In the genomic region with DNA sequence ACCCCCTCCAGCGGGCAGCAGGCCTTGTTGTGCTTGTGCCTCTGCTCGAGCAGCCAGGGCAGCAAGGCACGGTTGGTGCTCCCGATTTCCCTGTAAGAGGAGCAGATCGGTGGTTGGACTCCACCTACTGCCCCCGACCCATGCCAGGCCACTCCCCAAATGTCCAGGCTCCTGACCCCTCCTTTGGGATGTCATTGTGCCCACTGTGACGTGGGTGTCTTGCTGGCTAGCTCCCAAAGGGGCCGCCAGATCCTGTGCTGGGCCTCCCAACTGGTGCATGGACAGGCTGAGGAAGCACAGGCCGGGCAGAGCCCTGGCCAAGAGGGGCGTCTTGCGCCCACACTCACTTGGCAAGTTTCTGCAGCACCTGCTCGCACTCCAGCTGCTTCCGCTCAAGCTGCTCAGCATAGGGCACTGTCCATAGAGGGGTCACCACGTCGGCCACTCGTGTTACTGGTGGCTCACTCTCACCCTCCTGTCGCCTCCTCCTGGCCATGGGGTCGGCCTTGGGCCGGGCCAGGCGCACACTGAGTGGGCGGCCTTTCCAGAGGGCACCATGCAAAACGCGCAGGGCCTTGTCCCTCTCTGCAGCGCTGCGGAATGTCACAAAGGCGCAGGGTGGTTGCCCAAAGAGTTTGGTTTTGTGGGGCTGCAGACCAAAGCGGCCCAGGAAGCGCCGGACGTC, we compare ENCODE assay signal across 8 cellular contexts. TPM values are rescaled to one million over a fixed set of nuclear protein-coding genes. Genes with fewer than 3 reads are reported as not detected.
DNase-seq lines count a peak whose midpoint lies in the region; ATAC-seq, FAIRE-seq and TF ChIP-seq lines count a peak whose summit lies in the region.

Gene RANBP1, plus strand, starts transcription at position 414 of the 685 bp plus-strand sequence. Its CDS starts 81 bp downstream, at position 495.

- H3K9me2 ChIP-seq in GM23338 (ENCODE audit: insufficient read depth): no peaks in the 10 kb centered on the region

- intact Hi-C loops in activated B cell treated with CpG ODN at 0.5 μM for 24 hours (cut with micrococcal nuclease): loop anchor here (2.0 to 5.0 kb wide), 5 partner anchors 79 to 887 kb away; partner anchors contain the start of genes MED15, TANGO2 and THAP7

- H3K36me3 ChIP-seq in GM23338 (ENCODE audit: insufficient read depth) (peaks cover 21% of the 10 kb centered on the region), cardiac muscle cell (peaks cover 15% of the 10 kb centered on the region)

- H3K27me3 Mint-ChIP-seq in GM23338 (ENCODE audit: insufficient read depth, low read depth, poor library complexity) (peaks cover 37% of the 10 kb centered on the region), activated B cell treated with CpG ODN at 0.5 μM for 24 hours (no peaks in the 10 kb centered on the region)

- peak; percentile 21 for DNase-seq in GM23338 (ENCODE audit: low spot score)
- DNase-seq in activated B cell treated with CpG ODN at 0.5 μM for 24 hours: no peak
- no peak for DNase-seq in cardiac muscle cell (ENCODE audit: low read depth in 1 of 2, low spot score in 1 of 2)
- no peak for DNase-seq in pulmonary artery endothelial cell (ENCODE audit: low read depth, low spot score)
- DNase-seq in GM13977 (ENCODE audit: low spot score): no peak
- no peak for DNase-seq in NCI-H1417 (lab: John Stamatoyannopoulos, UW)
- DNase-seq in H54 (ENCODE audit: insufficient read length, low spot score): no peak

- H3K27ac ChIP-seq in GM23338 (ENCODE audit: low read depth) (peak within 1 kb of the TSS; percentile 74; the same call in 1 of the 2 replicates), cardiac muscle cell (peak within 1 kb of the TSS; percentile 82)

- CTCF ChIA-PET in activated B cell treated with CpG ODN at 0.5 μM for 24 hours (lab: Charles Lee): no interaction called here

- TF ChIP-seq POLR2A in H54 (IDR thresholded peaks at IDR 0.05; ENCODE audit: low read depth, low read length): no peak

- TF ChIP-seq CTCF in GM23338 (conservative IDR thresholded peaks at IDR 0.05; ENCODE audit: low read depth in 2 of 2) (0 out of 4 replicates have a peak, but pooled peaks of 1 of the 2 experiments have one; percentile 16), activated B cell treated with CpG ODN at 0.5 μM for 24 hours (IDR thresholded peaks at IDR 0.05) (no peak), cardiac muscle cell (IDR thresholded peaks at IDR 0.05; ENCODE audit: low read depth, low read length) (no peak), GM13977 (IDR thresholded peaks at IDR 0.05; ENCODE audit: extremely low read depth, insufficient read depth, missing control alignments) (no peak)

- H3K4me3 Mint-ChIP-seq in GM23338: peak within 1 kb of the TSS; percentile 90
- peak within 1 kb of the TSS; percentile 91 for H3K4me3 Mint-ChIP-seq in activated B cell treated with CpG ODN at 0.5 μM for 24 hours

- POLR2A ChIA-PET in activated B cell treated with CpG ODN at 0.5 μM for 24 hours (lab: Charles Lee): interaction anchor here (1.2 to 1.9 kb wide), 3 partner anchors 22 to 887 kb away, joined by 3 to 5 read pairs (median 4); partner anchors contain the start of genes COMT and TXNRD2

- H3K36me3 Mint-ChIP-seq in GM23338 (ENCODE audit: low read depth) (peaks cover 57% of the 10 kb centered on the region), activated B cell treated with CpG ODN at 0.5 μM for 24 hours (ENCODE audit: low read depth) (peaks cover 53% of the 10 kb centered on the region)

- H3K27me3 ChIP-seq in GM23338 (ENCODE audit: insufficient read depth): no peaks in the 10 kb centered on the region
- no peaks in the 10 kb centered on the region for H3K27me3 ChIP-seq in cardiac muscle cell

- peaks cover 16% of the 10 kb centered on the region for H3K4me1 ChIP-seq in GM23338 (ENCODE audit: insufficient read depth)
- H3K4me1 ChIP-seq in cardiac muscle cell (ENCODE audit: low read depth): peaks cover 10% of the 10 kb centered on the region

- peaks cover 48% of the 10 kb centered on the region for H3K79me2 ChIP-seq in GM23338 (replicated peaks; ENCODE audit: insufficient read depth)

- peaks cover 13% of the 10 kb centered on the region for H3F3A ChIP-seq in GM23338 (replicated peaks; ENCODE audit: low read depth)

- H3K9me3 Mint-ChIP-seq in GM23338 (no peaks in the 10 kb centered on the region), activated B cell treated with CpG ODN at 0.5 μM for 24 hours (no peaks in the 10 kb centered on the region)

- no peak; the same call in 1 of the 3 replicates for ATAC-seq in GM23338
- ATAC-seq in activated B cell treated with CpG ODN at 0.5 μM for 24 hours (ENCODE audit: low read depth): no peak
- ATAC-seq in HG03460 (IDR thresholded peaks at IDR 0.05; ENCODE audit: unreplicated experiment): no peak

- H3K4me3 ChIP-seq in GM23338: peak within 1 kb of the TSS; percentile 98
- peak within 1 kb of the TSS; percentile 85 for H3K4me3 ChIP-seq in cardiac muscle cell

- H3K4me2 ChIP-seq in GM23338: peak within 1 kb of the TSS; percentile 93

- H3K9me3 ChIP-seq in cardiac muscle cell (ENCODE audit: low read depth): no peaks in the 10 kb centered on the region

- in situ Hi-C loops in GM13977 (cut with MboI; ENCODE audit: low pct_unique_long_range_greater_than_20kb, low sequenced_read_pairs, unreplicated experiment): no loop called here

- peaks cover 18% of the 10 kb centered on the region for H4K20me1 ChIP-seq in GM23338 (replicated peaks; ENCODE audit: insufficient read depth)

- FAIRE-seq in H54 (lab: Jason Lieb, UNC): no peak

- no peak within 1 kb of the TSS for H2AFZ ChIP-seq in GM23338

- H3K4me1 Mint-ChIP-seq in GM23338 (peaks cover 15% of the 10 kb centered on the region), activated B cell treated with CpG ODN at 0.5 μM for 24 hours (peaks cover 48% of the 10 kb centered on the region)

- peak within 1 kb of the TSS; percentile 93 for H3K27ac Mint-ChIP-seq in GM23338
- peak within 1 kb of the TSS; percentile 92 for H3K27ac Mint-ChIP-seq in activated B cell treated with CpG ODN at 0.5 μM for 24 hours

TF ChIP-seq in GM23338, 12 proteins besides CTCF, POLR2A, EP300 and RAD21 (continues in another document):
- no peak for TF ChIP-seq EZH2 (IDR thresholded peaks at IDR 0.05; ENCODE audit: low read depth, unreplicated experiment)
- TF ChIP-seq ZNF331 (CRISPR knock-in tag; IDR thresholded peaks at IDR 0.05; ENCODE audit: low read depth): no peak
- no peak for TF ChIP-seq ZNF462 (CRISPR knock-in tag; IDR thresholded peaks at IDR 0.05)

RNA-seq across cellular contexts. Expression of gene RANBP1, which starts in this region (rescaled TPM):
- total RNA-seq in GM23338 (2014; rRNA removed; shearing (Covaris generic)): 987 and 1,206 TPM in 2 replicates
- polyA plus RNA-seq in GM23338 (2016; fragmentation: Nextera tagmentation; extraction: Ambion mirVana) (988 and 1,014 TPM in 2 replicates), cardiac muscle cell (222 and 271 TPM in 2 replicates)
- total RNA-seq in activated B cell treated with CpG ODN at 0.5 μM for 24 hours (127 and 133 TPM in 2 replicates), cardiac muscle cell (252 and 373 TPM in 2 replicates), pulmonary artery endothelial cell (213 and 264 TPM in 2 replicates)
